8 cellular contexts compared by ENCODE assay signal in genomic region chr4:147866532-147867271, GRCh38.
DNase-seq lines count a peak whose midpoint lies in the region; ATAC-seq and TF ChIP-seq lines count a peak whose summit lies in the region.

No MANE protein-coding gene starts in this region.

- H3K27ac ChIP-seq in WERI-Rb-1 = no peak overlapping the region

- DNase-seq in AG08396 (ENCODE audit: low spot score) = peak; percentile 73
- DNase-seq in NCI-H2171 (lab: John Stamatoyannopoulos, UW) = peak; percentile 57
- peak; percentile 93 for DNase-seq in WERI-Rb-1
- peak; percentile 95 for DNase-seq in cardiac fibroblast (ENCODE audit: low read depth in 2 of 2)
- peak; percentile 89 for DNase-seq in islet precursor cell
- DNase-seq in stimulated activated CD4-positive, alpha-beta T cell treated with anti-CD3 and anti-CD28 coated beads, Interleukin-15, amount 100 ng/mL, for 48 hours (ENCODE audit: low read depth in 2 of 2) = peak; percentile 81 to 87

- no peak overlapping the region for H3K4me3 ChIP-seq in WERI-Rb-1 (ENCODE audit: low read depth, low read length)
- H3K4me3 ChIP-seq in cardiac fibroblast (replicated peaks in 1 of 2; ENCODE audit: low read depth in 2 of 2, low read length in 2 of 2) = no peak overlapping the region

- no peaks in the 10 kb centered on the region for H3K27me3 ChIP-seq in WERI-Rb-1 (ENCODE audit: insufficient read depth, low read depth, severe bottlenecking)

- H3K36me3 ChIP-seq in WERI-Rb-1 = peaks cover 32% of the 10 kb centered on the region

- no peaks in the 10 kb centered on the region for H3K9me3 ChIP-seq in WERI-Rb-1 (ENCODE audit: severe bottlenecking)

- peak; percentile 97 for TF ChIP-seq CTCF in WERI-Rb-1 (IDR thresholded peaks at IDR 0.05; ENCODE audit: low read depth, low read length)
- TF ChIP-seq CTCF in cardiac fibroblast (IDR thresholded peaks at IDR 0.05; ENCODE audit: low read depth, low read length) = peak; percentile 93

- peak; percentile 62 for ATAC-seq in GM18870 (IDR thresholded peaks at IDR 0.05; ENCODE audit: unreplicated experiment)
- ATAC-seq in HG03135 (IDR thresholded peaks at IDR 0.05; ENCODE audit: unreplicated experiment) = peak; percentile 81
